ENCODE assay signal across 7 cellular contexts in genomic region chr9:61668151-61668720, GRCh38.
A peak's percentile ranks its signal among the peaks of the same experiment; 100 is the strongest.
DNase-seq lines count a peak whose midpoint lies in the region; ATAC-seq, FAIRE-seq and TF ChIP-seq lines count a peak whose summit lies in the region.
"Not testable (repeated sequence)": the region's sequence is repeated elsewhere in the genome, so short reads cannot be mapped to it uniquely, and the experiment has no call there.

No MANE protein-coding gene starts in this region.

- H3K9ac ChIP-seq in H9 (ENCODE audit: extremely low read depth, insufficient read length, low read length); kidney (ENCODE audit: low read length in 2 of 2): not testable (repeated sequence)

- H3K27me3 Mint-ChIP-seq in H9 (ENCODE audit: low read depth), result not testable (repeated sequence)

- H3K4ac ChIP-seq in H9 (ENCODE audit: low read depth, low read length), result not testable (repeated sequence)

- not testable (repeated sequence) for H2BK20ac ChIP-seq in H9 (ENCODE audit: low read depth, low read length, poor library complexity, severe bottlenecking)

- not testable (repeated sequence) for H3K23me2 ChIP-seq in H9 (ENCODE audit: insufficient read length, low read depth, low read length, poor library complexity, severe bottlenecking)

- not testable (repeated sequence) for H3K14ac ChIP-seq in H9 (ENCODE audit: insufficient read depth, low read length)

- peaks cover 83 to 85% of the 10 kb centered on the region in 2 experiments for H3K9me3 Mint-ChIP-seq in H9

- H4K91ac ChIP-seq in H9 (ENCODE audit: insufficient read length, low read depth, low read length), result not testable (repeated sequence)

- peak; percentile 93 for FAIRE-seq in bronchial epithelial cell (lab: Jason Lieb, UNC)
- FAIRE-seq in kidney (lab: Jason Lieb, UNC), result not testable (repeated sequence)

- TF ChIP-seq POLR2A in prostate gland (IDR thresholded peaks at IDR 0.05), result not testable (repeated sequence)

- not testable (repeated sequence) for H4K8ac ChIP-seq in H9 (replicated peaks; ENCODE audit: insufficient read length, low read depth, low read length)

- H2BK120ac ChIP-seq in H9 (ENCODE audit: low read depth, low read length, poor library complexity, severe bottlenecking), result not testable (repeated sequence)

- H4K20me1 ChIP-seq in H9 (ENCODE audit: control insufficient read depth, insufficient read depth, insufficient read length), result not testable (repeated sequence)

- H3K4me1 Mint-ChIP-seq in H9, result not testable (repeated sequence)

- not testable (repeated sequence) for H3K27ac ChIP-seq in H9 (ENCODE audit: insufficient read length, low read depth, low read length); kidney (ENCODE audit: low read depth in 2 of 2, low read length in 2 of 2); prostate gland; upper lobe of right lung

- H4K5ac ChIP-seq in H9 (ENCODE audit: insufficient read length, low read depth, low read length), result not testable (repeated sequence)

- not testable (repeated sequence) for H3K27me3 ChIP-seq in H9 (ENCODE audit: insufficient read depth, low read length); bronchial epithelial cell (ENCODE audit: control insufficient read depth, insufficient read depth, low read length); prostate gland (replicated peaks; ENCODE audit: insufficient read depth); upper lobe of right lung

- H3K23ac ChIP-seq in H9 (ENCODE audit: insufficient read length, low read depth, low read length), result not testable (repeated sequence)

- WGBS in H9 (ENCODE audit: extremely low coverage, insufficient read length, low lambda C conversion rate), result no CpG with 5 or more reads among the region's 23 CpGs
- WGBS in prostate gland, result 85% methylated on average over 23 of the region's 23 CpGs

- not testable (repeated sequence) for H2BK5ac ChIP-seq in H9 (ENCODE audit: insufficient read length, low read length)

- H3K4me3 Mint-ChIP-seq in H9, result not testable (repeated sequence)

- not testable (repeated sequence) for H3K27ac Mint-ChIP-seq in H9

- not testable (repeated sequence) for H3T11ph ChIP-seq in H9 (ENCODE audit: low read length)

- not testable (repeated sequence) for TF ChIP-seq CTCF in H9 (conservative IDR thresholded peaks at IDR 0.05); bronchial epithelial cell (IDR thresholded peaks at IDR 0.05; ENCODE audit: insufficient read depth, low read length, severe bottlenecking); kidney (IDR thresholded peaks at IDR 0.05; ENCODE audit: borderline replicate concordance, extremely low read depth, insufficient read depth); prostate gland (IDR thresholded peaks at IDR 0.05); upper lobe of right lung (IDR thresholded peaks at IDR 0.05)

- H3K9me3 ChIP-seq in H9 (ENCODE audit: control insufficient read depth, low read depth, low read length), result peaks cover 79% of the 10 kb centered on the region
- not testable (repeated sequence) for H3K9me3 ChIP-seq in kidney (ENCODE audit: control insufficient read depth in 1 of 2, low read length in 2 of 2); prostate gland; upper lobe of right lung

- not testable (repeated sequence) for H2AK5ac ChIP-seq in H9 (ENCODE audit: insufficient read length, low read length)

- H3K36me3 Mint-ChIP-seq in H9 (ENCODE audit: insufficient read depth in 1 of 3, low read depth in 3 of 3), result peaks cover 21 to 39% (median 25%) of the 10 kb centered on the region in 3 experiments

- H3K79me1 ChIP-seq in H9 (ENCODE audit: insufficient read depth, low read depth, low read length, poor library complexity, severe bottlenecking), result not testable (repeated sequence)

- H3K4me1 ChIP-seq in H9 (ENCODE audit: insufficient read depth, low read length); kidney (ENCODE audit: control insufficient read depth in 1 of 2, insufficient read depth in 1 of 2, low read depth in 1 of 2, low read length in 2 of 2); prostate gland (replicated peaks); upper lobe of right lung: not testable (repeated sequence)

- H3K79me2 ChIP-seq in H9 (ENCODE audit: insufficient read depth, low read length), result not testable (repeated sequence)

- not testable (repeated sequence) for H2AFZ ChIP-seq in H9 (ENCODE audit: low read length)

- not testable (repeated sequence) for ATAC-seq in Right ventricle myocardium superior (ENCODE audit: poor library complexity); upper lobe of right lung

- intact Hi-C loops in Right ventricle myocardium superior (cut with DNase I); kidney (cut with DNase I); prostate gland (cut with DNase I); upper lobe of right lung (cut with DNase I): not testable (repeated sequence)

- not testable (repeated sequence) for H3K18ac ChIP-seq in H9 (ENCODE audit: insufficient read length, low read depth, low read length)

- not testable (repeated sequence) for H3K36me3 ChIP-seq in bronchial epithelial cell (ENCODE audit: control insufficient read depth, insufficient read depth, low read length); kidney (ENCODE audit: control insufficient read depth in 1 of 2, insufficient read depth in 2 of 2, low read length in 2 of 2); prostate gland; upper lobe of right lung

- H3K56ac ChIP-seq in H9 (ENCODE audit: insufficient read length, low read depth, low read length), result not testable (repeated sequence)

- not testable (repeated sequence) for H3K4me3 ChIP-seq in bronchial epithelial cell (ENCODE audit: low read depth, low read length); kidney (ENCODE audit: low read length in 2 of 2); prostate gland; upper lobe of right lung

- not testable (repeated sequence) for H3K4me2 ChIP-seq in H9 (ENCODE audit: insufficient read depth, insufficient read length, low read length)

- peak; percentile 8 for DNase-seq in H9
- DNase-seq in activated CD8-positive, alpha-beta memory T cell treated with anti-CD3 and anti-CD28 coated beads for 24 hours, result peak; percentile 26
- DNase-seq in bronchial epithelial cell (ENCODE audit: low read depth), result not testable (repeated sequence)
- peak; percentile 0 for DNase-seq in Right ventricle myocardium superior
- DNase-seq in kidney, result peak; percentile 48
- peak; percentile 2 for DNase-seq in prostate gland (ENCODE audit: low spot score)
- peak; percentile 34 for DNase-seq in upper lobe of right lung

- H2BK15ac ChIP-seq in H9 (ENCODE audit: low read depth, low read length), result not testable (repeated sequence)

- not testable (repeated sequence) for H2BK12ac ChIP-seq in H9 (ENCODE audit: insufficient read length, low read depth, low read length)
